Comparison of ENCODE assay signal across 19 cellular contexts in the genomic region with DNA sequence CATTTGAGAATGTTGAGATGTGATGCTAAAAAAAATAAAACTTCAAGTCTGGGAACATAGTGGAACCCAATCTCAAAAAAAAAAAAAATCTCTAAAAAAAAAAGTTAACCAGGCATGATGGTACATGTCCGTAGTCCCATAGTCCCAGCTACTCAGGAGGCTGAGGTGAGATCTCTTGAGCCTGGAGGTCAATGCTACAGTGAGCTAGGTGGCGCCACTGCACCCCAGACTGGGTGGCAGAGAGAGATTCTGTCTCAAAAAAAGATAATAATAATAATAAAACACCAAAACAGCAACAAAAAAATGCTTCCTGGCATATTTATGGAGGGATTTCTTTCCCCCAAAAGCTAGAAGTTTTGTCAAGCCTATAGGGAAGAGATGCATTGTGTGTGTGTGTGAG.
A peak's percentile ranks its signal among the peaks of the same experiment; 100 is the strongest.
DNase-seq lines count a peak whose midpoint lies in the region; ATAC-seq, FAIRE-seq and TF ChIP-seq lines count a peak whose summit lies in the region.
"Had no signal": no experiment of that assay in that cellular context is flagged by ENCODE, and none has a peak within 500 bp of the region (broad histone marks: within the 10 kb centered on the region; RNA-seq: fewer than 3 reads in every experiment).

No MANE protein-coding gene starts in this region.

- H3K4ac ChIP-seq in mesendoderm (ENCODE audit: low read depth, low read length): no peak overlapping the region

- H3K4me2 ChIP-seq in GM12878 (ENCODE audit: control insufficient read depth, insufficient read depth) (no peak overlapping the region), mesendoderm (ENCODE audit: low read length) (no peak overlapping the region)
- H3K4me2 ChIP-seq: BLaER1 treated with 17β-estradiol and CSF1 and Interleukin-3, amounts not matched to agents 10 nM and 100 nM had no signal

- intact Hi-C loops in GM12878 (cut with micrococcal nuclease; ENCODE audit: unreplicated experiment): no loop called here

- TF ChIP-seq POLR2A in GM12878 (IDR thresholded peaks at IDR 0.05; ENCODE audit: low read depth, low read length): no peak

- BruUV-seq in GM12878 (replicated peaks; lab: Mats Ljungman, UMichigan): no TSS peak

- TF ChIP-seq CTCF in C4-2B (conservative IDR thresholded peaks at IDR 0.05) (peak; percentile 31), LNCAP (IDR thresholded peaks at IDR 0.05) (peak; percentile 33; the same call in 1 of the 2 replicates), GM12878 (IDR thresholded peaks at IDR 0.05 in 2 of 3, conservative IDR thresholded peaks at IDR 0.05 in 1 of 3; ENCODE audit: control insufficient read depth in 2 of 3, extremely low read depth in 1 of 3, insufficient read depth in 1 of 3, low read depth in 3 of 3, low read length in 3 of 3) (0 out of 6 replicates have a peak, but pooled peaks of 1 of the 3 experiments have one; percentile 11)

- TF ChIP-seq RAD21 in GM12878 (IDR thresholded peaks at IDR 0.05; ENCODE audit: insufficient read depth, low read depth, low read length): no peak

- H3K27ac ChIP-seq in C4-2B (no peak overlapping the region), GM12878 (ENCODE audit: control insufficient read depth, insufficient read depth) (no peak overlapping the region), mesendoderm (ENCODE audit: low read depth, low read length) (no peak overlapping the region)
- H3K27ac ChIP-seq: BLaER1 treated with 17β-estradiol and CSF1 and Interleukin-3, amounts not matched to agents 10 nM and 100 nM; gastroesophageal sphincter; SJSA1; suprapubic skin had no signal

- no peak overlapping the region for H2BK15ac ChIP-seq in mesendoderm (replicated peaks; ENCODE audit: low read depth)

- no peaks in the 10 kb centered on the region for H3K79me1 ChIP-seq in mesendoderm (ENCODE audit: low read length)

- RAD21 ChIA-PET in GM12878 (lab: Charles Lee; ENCODE audit: unreplicated experiment): no interaction called here

- H4K20me1 ChIP-seq in GM12878 (ENCODE audit: control insufficient read depth, insufficient read depth): no peaks in the 10 kb centered on the region
- H4K20me1 ChIP-seq: BLaER1 treated with 17β-estradiol and CSF1 and Interleukin-3, amounts not matched to agents 10 nM and 100 nM had no signal

- in situ Hi-C loops in GM12878 (cut with MboI): no loop called here

- POLR2A ChIA-PET in GM12878 (lab: Charles Lee): no interaction called here

- H2BK120ac ChIP-seq in mesendoderm (ENCODE audit: low read depth, low read length): no peak overlapping the region

- H3K27me3 ChIP-seq in GM12878 (replicated peaks in 1 of 2; ENCODE audit: control insufficient read depth in 2 of 2, insufficient read depth in 2 of 2, low read length in 1 of 2): no peaks in the 10 kb centered on the region
- no peaks in the 10 kb centered on the region for H3K27me3 ChIP-seq in mesendoderm (ENCODE audit: insufficient read depth, low read length, poor library complexity)
- H3K27me3 ChIP-seq: BLaER1 treated with 17β-estradiol and CSF1 and Interleukin-3, amounts not matched to agents 10 nM and 100 nM; gastroesophageal sphincter; suprapubic skin had no signal

- no peak overlapping the region for H3K18ac ChIP-seq in mesendoderm (ENCODE audit: low read length)

- no peak overlapping the region for H2BK5ac ChIP-seq in mesendoderm (ENCODE audit: low read length)

- 5% methylated on average over 2 of the region's 2 CpGs for WGBS in GM12878 (ENCODE audit: insufficient coverage, insufficient replicate concordance, low lambda C conversion rate, missing lambda C conversion rate)
- no CpG with 5 or more reads among the region's 2 CpGs for WGBS in mesendoderm (ENCODE audit: extremely low coverage, insufficient coverage, low lambda C conversion rate)

- H4K8ac ChIP-seq in mesendoderm (ENCODE audit: low read depth, low read length): no peak overlapping the region

- no peak for TF ChIP-seq EP300 in GM12878 (IDR thresholded peaks at IDR 0.05; ENCODE audit: borderline replicate concordance in 1 of 2, control insufficient read depth in 1 of 2, low read depth in 2 of 2, low read length in 2 of 2)

- no peaks in the 10 kb centered on the region for H3K36me3 ChIP-seq in GM12878 (ENCODE audit: control insufficient read depth in 2 of 2, insufficient read depth in 2 of 2, low read length in 1 of 2)
- H3K36me3 ChIP-seq in mesendoderm (ENCODE audit: control insufficient read depth, insufficient read depth, low read length): no peaks in the 10 kb centered on the region
- H3K36me3 ChIP-seq: BLaER1 treated with 17β-estradiol and CSF1 and Interleukin-3, amounts not matched to agents 10 nM and 100 nM; gastroesophageal sphincter; SJSA1; suprapubic skin had no signal

- no peak overlapping the region for H3K23ac ChIP-seq in mesendoderm (ENCODE audit: low read length)

- H3K56ac ChIP-seq in mesendoderm (ENCODE audit: low read length): no peak overlapping the region

- no peaks in the 10 kb centered on the region for H3K9me3 ChIP-seq in GM12878 (replicated peaks; ENCODE audit: control insufficient read depth, insufficient read depth, low read length)
- H3K9me3 ChIP-seq: BLaER1 treated with 17β-estradiol and CSF1 and Interleukin-3, amounts not matched to agents 10 nM and 100 nM; gastroesophageal sphincter; SJSA1; suprapubic skin had no signal

- H3K4me3 ChIP-seq in GM12878: no peak overlapping the region
- H3K4me3 ChIP-seq in mesendoderm (ENCODE audit: low read length): no peak overlapping the region
- H3K4me3 ChIP-seq: BLaER1 treated with 17β-estradiol and CSF1 and Interleukin-3, amounts not matched to agents 10 nM and 100 nM; gastroesophageal sphincter; SJSA1; suprapubic skin had no signal

- H4K5ac ChIP-seq in mesendoderm (ENCODE audit: low read length): no peak overlapping the region

- no peaks in the 10 kb centered on the region for H3K4me1 ChIP-seq in GM12878 (ENCODE audit: control insufficient read depth, insufficient read depth, low read length)
- H3K4me1 ChIP-seq in mesendoderm (ENCODE audit: control insufficient read depth, low read depth, low read length): no peaks in the 10 kb centered on the region
- H3K4me1 ChIP-seq: gastroesophageal sphincter, SJSA1, suprapubic skin had no signal

- peak; percentile 23 for FAIRE-seq in GM12878 (lab: Jason Lieb, UNC)
- FAIRE-seq: endometrium had no signal

- SMC1A ChIA-PET in GM12878 (lab: Charles Lee; ENCODE audit: uncharacterized antibody, unreplicated experiment): no interaction called here

- ATAC-seq in GM12878 (peak; percentile 49; the same call in 2 of the 3 replicates), HG03469 (IDR thresholded peaks at IDR 0.05; ENCODE audit: unreplicated experiment) (no peak)
- ATAC-seq: activated CD4-positive, alpha-beta T cell treated with anti-CD3 and anti-CD28 coated beads for 36 hours; gastroesophageal sphincter; left ventricle myocardium superior had no signal

- H2AK5ac ChIP-seq in mesendoderm (ENCODE audit: low read length): no peak overlapping the region

- no peak overlapping the region for H3K9ac ChIP-seq in GM12878 (ENCODE audit: control insufficient read depth, insufficient read depth, low read length)
- H3K9ac ChIP-seq in mesendoderm (ENCODE audit: low read length): no peak overlapping the region
- H3K9ac ChIP-seq: BLaER1 treated with 17β-estradiol and CSF1 and Interleukin-3, amounts not matched to agents 10 nM and 100 nM had no signal

- CTCF ChIA-PET in GM12878 (lab: Yijun Ruan, JAX): interaction anchor here (0.6 to 0.7 kb wide), 3 partner anchors 69 to 485 kb away, joined by 3 read pairs; no protein-coding TSS in a partner anchor

- H3K79me2 ChIP-seq in GM12878 (ENCODE audit: control insufficient read depth, insufficient read depth, low read length) (no peaks in the 10 kb centered on the region), mesendoderm (ENCODE audit: control insufficient read depth, insufficient read depth, low read length) (no peaks in the 10 kb centered on the region)

- DNase-seq in GM12878 (ENCODE audit: low read depth, low spot score) (no peak), mesendoderm (peak; percentile 28), HT-29 (ENCODE audit: low spot score) (no peak), MV-4-11 (lab: John Stamatoyannopoulos, UW) (no peak)
- DNase-seq: activated CD4-positive, alpha-beta T cell treated with anti-CD3 and anti-CD28 coated beads for 36 hours; activated gamma-delta T cell; KG1; left ventricle myocardium superior; NCI-H1417; stimulated activated CD4-positive, alpha-beta T cell treated with anti-CD3 and anti-CD28 coated beads, Interleukin-4, amount 100 ng/mL, for 24 hours; T1000 had no signal

- no peak overlapping the region for H2AFZ ChIP-seq in GM12878 (ENCODE audit: control insufficient read depth, low read depth, low read length)

TF ChIP-seq in GM12878, 131 proteins besides CTCF, POLR2A, EP300 and RAD21 (continues in another document):
- TF ChIP-seq, protein P1, sequence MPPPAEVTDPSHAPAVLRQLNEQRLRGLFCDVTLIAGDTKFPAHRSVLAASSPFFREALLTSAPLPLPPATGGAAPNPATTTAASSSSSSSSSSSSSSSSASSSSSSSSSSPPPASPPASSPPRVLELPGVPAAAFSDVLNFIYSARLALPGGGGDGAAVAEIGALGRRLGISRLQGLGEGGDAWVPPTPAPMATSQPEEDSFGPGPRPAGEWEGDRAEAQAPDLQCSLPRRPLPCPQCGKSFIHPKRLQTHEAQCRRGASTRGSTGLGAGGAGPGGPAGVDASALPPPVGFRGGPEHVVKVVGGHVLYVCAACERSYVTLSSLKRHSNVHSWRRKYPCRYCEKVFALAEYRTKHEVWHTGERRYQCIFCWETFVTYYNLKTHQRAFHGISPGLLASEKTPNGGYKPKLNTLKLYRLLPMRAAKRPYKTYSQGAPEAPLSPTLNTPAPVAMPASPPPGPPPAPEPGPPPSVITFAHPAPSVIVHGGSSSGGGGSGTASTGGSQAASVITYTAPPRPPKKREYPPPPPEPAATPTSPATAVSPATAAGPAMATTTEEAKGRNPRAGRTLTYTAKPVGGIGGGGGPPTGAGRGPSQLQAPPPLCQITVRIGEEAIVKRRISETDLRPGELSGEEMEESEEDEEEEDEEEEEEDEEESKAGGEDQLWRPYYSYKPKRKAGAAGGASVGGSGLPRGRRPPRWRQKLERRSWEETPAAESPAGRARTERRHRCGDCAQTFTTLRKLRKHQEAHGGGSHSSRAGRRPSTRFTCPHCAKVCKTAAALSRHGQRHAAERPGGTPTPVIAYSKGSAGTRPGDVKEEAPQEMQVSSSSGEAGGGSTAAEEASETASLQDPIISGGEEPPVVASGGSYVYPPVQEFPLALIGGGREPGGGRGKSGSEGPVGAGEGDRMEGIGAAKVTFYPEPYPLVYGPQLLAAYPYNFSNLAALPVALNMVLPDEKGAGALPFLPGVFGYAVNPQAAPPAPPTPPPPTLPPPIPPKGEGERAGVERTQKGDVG (CRISPR knock-in tag; IDR thresholded peaks at IDR 0.05): no peak
- TF ChIP-seq ZNF622 (IDR thresholded peaks at IDR 0.05): no peak
